8 cellular contexts compared by ENCODE assay signal in the genomic region with DNA sequence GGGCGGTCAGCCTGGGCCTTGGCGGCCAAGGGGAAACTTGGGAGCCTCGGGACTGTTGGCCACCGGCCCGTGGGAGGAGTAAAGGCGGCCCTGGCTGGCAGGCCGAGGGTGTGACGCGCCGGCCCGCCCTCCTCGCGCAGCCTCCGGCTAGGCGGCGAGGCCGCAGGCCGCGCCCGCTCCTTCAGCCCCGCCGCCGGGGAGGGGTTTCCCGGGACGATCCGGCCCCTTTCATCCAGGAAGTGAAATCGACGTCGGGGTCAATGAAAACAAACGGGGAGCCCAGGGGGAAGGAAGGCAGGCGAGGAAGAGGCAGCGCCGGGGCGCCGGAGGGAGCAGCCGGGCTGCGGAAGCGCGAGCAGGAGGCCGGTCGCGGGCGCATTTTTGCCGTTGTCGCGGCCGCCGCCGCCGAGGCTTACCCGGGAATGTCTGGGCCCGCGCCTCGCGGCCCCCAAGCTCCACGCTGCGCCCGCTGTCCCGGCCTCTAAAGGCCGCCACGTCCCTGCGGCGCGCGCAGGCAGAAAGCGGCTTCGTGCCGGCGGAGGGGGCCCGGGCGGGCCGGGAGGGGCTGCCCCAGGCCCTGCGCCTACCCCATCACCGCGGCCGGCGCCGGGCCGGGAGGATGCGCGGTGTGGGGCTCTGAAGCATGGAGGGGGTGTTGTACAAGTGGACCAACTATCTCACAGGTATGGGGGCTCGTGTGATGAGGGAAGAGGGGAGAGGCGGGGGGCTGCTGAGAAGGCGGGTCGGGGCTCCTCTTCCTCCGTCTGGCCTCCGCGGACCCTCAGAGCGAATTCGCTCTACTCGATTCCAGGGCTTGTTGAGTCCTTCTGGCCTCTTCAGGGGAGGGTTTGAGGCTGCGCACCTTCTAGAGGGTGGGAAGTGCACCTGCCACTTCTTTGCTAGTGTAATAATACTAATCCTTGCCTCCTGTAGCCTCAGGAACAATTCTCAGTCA. TPM values are rescaled to one million over a fixed set of nuclear protein-coding genes. Genes with fewer than 3 reads are reported as not detected.
DNase-seq lines count a peak whose midpoint lies in the region; ATAC-seq and TF ChIP-seq lines count a peak whose summit lies in the region.

PLEKHA3 (plus strand) TSS at position 231 of the 955 bp plus-strand sequence; CDS start at position 644, 413 bp downstream.

- H3K4me3 Mint-ChIP-seq in activated CD4-positive, alpha-beta T cell treated with anti-CD3 and anti-CD28 coated beads for 36 hours: peak within 1 kb of the TSS; percentile 89
- peak within 1 kb of the TSS; percentile 97 for H3K4me3 Mint-ChIP-seq in chondrocyte (ENCODE audit: unreplicated experiment)

- H3K27me3 Mint-ChIP-seq in activated CD4-positive, alpha-beta T cell treated with anti-CD3 and anti-CD28 coated beads for 36 hours: no peaks in the 10 kb centered on the region
- no peaks in the 10 kb centered on the region for H3K27me3 Mint-ChIP-seq in chondrocyte (ENCODE audit: low read depth)

- intact Hi-C loops in activated CD4-positive, alpha-beta T cell treated with anti-CD3 and anti-CD28 coated beads for 36 hours (cut with DNase I, micrococcal nuclease): loop anchor here (1.0 to 5.0 kb wide), 2 partner anchors 43 to 162 kb away; no protein-coding TSS in a partner anchor

- ATAC-seq in HG03378 (IDR thresholded peaks at IDR 0.05; ENCODE audit: unreplicated experiment): peak; percentile 40
- peak; percentile 64 for ATAC-seq in activated CD4-positive, alpha-beta T cell treated with anti-CD3 and anti-CD28 coated beads for 36 hours

- peak within 1 kb of the TSS; percentile 97 for H3K27ac Mint-ChIP-seq in activated CD4-positive, alpha-beta T cell treated with anti-CD3 and anti-CD28 coated beads for 36 hours
- H3K27ac Mint-ChIP-seq in chondrocyte (ENCODE audit: unreplicated experiment): peak within 1 kb of the TSS; percentile 99

- POLR2A ChIA-PET in activated CD4-positive, alpha-beta T cell treated with anti-CD3 and anti-CD28 coated beads for 36 hours (lab: Charles Lee): interaction anchor here (0.7 to 1.0 kb wide), 3 partner anchors 15 to 66 kb away, joined by 3 to 4 read pairs (median 4); partner anchors contain the start of genes PJVK and PRKRA

- no peaks in the 10 kb centered on the region for H3K9me3 Mint-ChIP-seq in activated CD4-positive, alpha-beta T cell treated with anti-CD3 and anti-CD28 coated beads for 36 hours (ENCODE audit: low read depth)
- H3K9me3 Mint-ChIP-seq in chondrocyte (ENCODE audit: low read depth): no peaks in the 10 kb centered on the region

- peaks cover 5% of the 10 kb centered on the region for H3K36me3 Mint-ChIP-seq in activated CD4-positive, alpha-beta T cell treated with anti-CD3 and anti-CD28 coated beads for 36 hours (ENCODE audit: low read depth)
- no peaks in the 10 kb centered on the region for H3K36me3 Mint-ChIP-seq in chondrocyte (ENCODE audit: low read depth)

- no peak for TF ChIP-seq CTCF in chondrocyte (IDR thresholded peaks at IDR 0.05)

- TF ChIP-seq POLR2A in GM19099 (IDR thresholded peaks at IDR 0.05; ENCODE audit: extremely low read depth, insufficient read length, low read depth): peak; percentile 48

- H3K4me1 Mint-ChIP-seq in activated CD4-positive, alpha-beta T cell treated with anti-CD3 and anti-CD28 coated beads for 36 hours: peaks cover 43% of the 10 kb centered on the region
- H3K4me1 Mint-ChIP-seq in chondrocyte (ENCODE audit: low read depth): peaks cover 66% of the 10 kb centered on the region

- DNase-seq in Ammon's horn (ENCODE audit: low spot score): peak; percentile 95
- peak; percentile 99 for DNase-seq in NCI-H510A (lab: John Stamatoyannopoulos, UW)
- DNase-seq in activated CD4-positive, alpha-beta T cell treated with anti-CD3 and anti-CD28 coated beads for 36 hours: peak; percentile 83
- peak; percentile 99 for DNase-seq in chondrocyte (ENCODE audit: low spot score)
- DNase-seq in kidney tubule cell (ENCODE audit: low spot score): peak; percentile 97
- DNase-seq in stimulated activated CD4-positive, alpha-beta T cell treated with anti-CD3 and anti-CD28 coated beads, Interleukin-1b, Interleukin-23, amount 100 ng/mL, for 24 hours (ENCODE audit: low read depth in 4 of 4, low spot score in 1 of 4): peak; percentile 44 to 73 (median 60)

- CTCF ChIA-PET in activated CD4-positive, alpha-beta T cell treated with anti-CD3 and anti-CD28 coated beads for 36 hours (lab: Charles Lee): interaction anchor here (0.6 to 1.8 kb wide), 5 partner anchors 8 to 43 kb away, joined by 3 to 5 read pairs (median 4); no protein-coding TSS in a partner anchor

RNA-seq across cellular contexts. Expression of gene PLEKHA3, which starts in this region (rescaled TPM):
- total RNA-seq in activated CD4-positive, alpha-beta T cell treated with anti-CD3 and anti-CD28 coated beads for 36 hours: 10 to 100 TPM; 24.1 to 27.3 TPM
- total RNA-seq in chondrocyte: 34.9 to 39.4 TPM (median 36.4 TPM) in 3 replicates

Comparison
In these comparisons a context has a peak if more than half of its experiments do, and no peak if none do; other contexts are left out.
1. Peak in every context shown above with its lines: DNase-seq and ATAC-seq.